In genomic region chr15:77564933-77565332, GRCh38 we compare ENCODE assay signal across 19 cellular contexts.
"Had no signal": no experiment of that assay in that cellular context is flagged by ENCODE, and none has a peak within 500 bp of the region (broad histone marks: within the 10 kb centered on the region; RNA-seq: fewer than 3 reads in every experiment).

No MANE protein-coding gene starts in this region.

- H3K9me3 Mint-ChIP-seq: activated naive CD4-positive, alpha-beta T cell treated with anti-CD3 and anti-CD28 coated beads, Interleukin-2, amount 50 U/mL, for 24 hours; activated T-cell treated with anti-CD3 and anti-CD28 coated beads, Interleukin-2, amount 50 U/mL, for 72 hours; stimulated activated effector memory CD8-positive, alpha-beta T cell treated with anti-CD3 and anti-CD28 coated beads, Interleukin-12 subunit alpha, Interleukin-12 subunit beta, amount 100 ng/mL, for 72 hours had no signal

- H3K4me3 Mint-ChIP-seq: activated naive CD4-positive, alpha-beta T cell treated with anti-CD3 and anti-CD28 coated beads, Interleukin-2, amount 50 U/mL, for 24 hours; activated T-cell treated with anti-CD3 and anti-CD28 coated beads, Interleukin-2, amount 50 U/mL, for 72 hours; immature natural killer cell; naive B cell; stimulated activated effector memory CD8-positive, alpha-beta T cell treated with anti-CD3 and anti-CD28 coated beads, Interleukin-12 subunit alpha, Interleukin-12 subunit beta, amount 100 ng/mL, for 72 hours; T-helper 17 cell had no signal

- DNase-seq: activated CD4-positive, CD25-positive, alpha-beta regulatory T cell treated with anti-CD3 and anti-CD28 coated beads, Interleukin-2, amount 50 U/mL, for 72 hours; activated gamma-delta T cell; activated T-cell treated with anti-CD3 and anti-CD28 coated beads, Interleukin-2, amount 50 U/mL, for 72 hours; adrenal gland; gastrocnemius medialis; immature natural killer cell; kidney glomerular epithelial cell; left ventricle myocardium superior; naive B cell; sigmoid colon; stimulated activated CD4-positive, alpha-beta T cell treated with anti-CD3 and anti-CD28 coated beads, Interleukin-4, amount 100 ng/mL, for 24 hours; stomach; T-helper 17 cell had no signal

- H3K36me3 Mint-ChIP-seq: activated naive CD4-positive, alpha-beta T cell treated with anti-CD3 and anti-CD28 coated beads, Interleukin-2, amount 50 U/mL, for 24 hours; immature natural killer cell; stimulated activated effector memory CD8-positive, alpha-beta T cell treated with anti-CD3 and anti-CD28 coated beads, Interleukin-12 subunit alpha, Interleukin-12 subunit beta, amount 100 ng/mL, for 72 hours had no signal

- H3K27ac ChIP-seq: adrenal gland, gastrocnemius medialis, neutrophil, parathyroid adenoma, sigmoid colon, stomach, thoracic aorta, upper lobe of left lung had no signal

- H3K4me1 Mint-ChIP-seq: activated naive CD4-positive, alpha-beta T cell treated with anti-CD3 and anti-CD28 coated beads, Interleukin-2, amount 50 U/mL, for 24 hours; stimulated activated effector memory CD8-positive, alpha-beta T cell treated with anti-CD3 and anti-CD28 coated beads, Interleukin-12 subunit alpha, Interleukin-12 subunit beta, amount 100 ng/mL, for 72 hours had no signal

- H3K27ac Mint-ChIP-seq: activated naive CD4-positive, alpha-beta T cell treated with anti-CD3 and anti-CD28 coated beads, Interleukin-2, amount 50 U/mL, for 24 hours; activated T-cell treated with anti-CD3 and anti-CD28 coated beads, Interleukin-2, amount 50 U/mL, for 72 hours; stimulated activated effector memory CD8-positive, alpha-beta T cell treated with anti-CD3 and anti-CD28 coated beads, Interleukin-12 subunit alpha, Interleukin-12 subunit beta, amount 100 ng/mL, for 72 hours; T-helper 17 cell had no signal
